Comparison of ENCODE assay signal across 1 cellular context in the genomic region with DNA sequence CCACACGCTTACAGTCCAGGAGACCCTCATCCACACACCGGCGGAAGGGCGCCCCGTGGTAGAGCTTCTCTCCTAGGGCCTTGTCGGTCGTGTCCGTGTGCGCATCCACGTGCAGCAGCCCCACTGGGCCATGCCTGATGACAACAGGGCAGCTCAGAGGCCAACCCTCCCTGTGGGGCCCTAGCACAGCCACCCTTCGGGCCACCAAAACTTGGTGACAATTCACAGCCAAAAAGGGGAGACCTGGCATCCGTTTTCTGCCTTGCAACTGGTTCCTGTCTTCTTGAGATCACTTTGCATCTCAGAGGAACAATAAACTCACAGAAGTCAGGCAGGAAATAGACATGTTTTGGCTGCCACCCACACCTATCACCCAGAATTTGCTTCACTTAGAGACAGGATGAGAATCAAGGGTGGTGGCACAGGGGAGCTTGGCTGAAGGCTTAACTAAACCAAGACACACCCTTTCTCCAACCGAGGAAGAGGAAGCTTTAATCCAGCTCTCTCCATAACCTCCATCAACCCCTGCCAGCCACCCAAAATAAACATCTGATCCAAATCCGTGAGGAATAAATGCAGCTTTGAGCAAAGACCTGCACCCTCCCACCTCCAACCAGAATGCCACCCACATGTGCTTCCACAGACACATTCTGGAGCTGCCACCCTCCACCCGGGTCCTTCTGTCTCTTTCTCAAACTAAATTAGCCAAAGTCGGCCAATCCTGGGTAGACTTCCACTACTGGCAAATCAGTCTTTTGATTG.
TF ChIP-seq lines count a peak whose summit lies in the region.

No MANE protein-coding gene starts in this region.

TF ChIP-seq in GM23338, 12 proteins besides CTCF, POLR2A, EP300 and RAD21 (continued from another document):
- TF ChIP-seq, protein P1, sequence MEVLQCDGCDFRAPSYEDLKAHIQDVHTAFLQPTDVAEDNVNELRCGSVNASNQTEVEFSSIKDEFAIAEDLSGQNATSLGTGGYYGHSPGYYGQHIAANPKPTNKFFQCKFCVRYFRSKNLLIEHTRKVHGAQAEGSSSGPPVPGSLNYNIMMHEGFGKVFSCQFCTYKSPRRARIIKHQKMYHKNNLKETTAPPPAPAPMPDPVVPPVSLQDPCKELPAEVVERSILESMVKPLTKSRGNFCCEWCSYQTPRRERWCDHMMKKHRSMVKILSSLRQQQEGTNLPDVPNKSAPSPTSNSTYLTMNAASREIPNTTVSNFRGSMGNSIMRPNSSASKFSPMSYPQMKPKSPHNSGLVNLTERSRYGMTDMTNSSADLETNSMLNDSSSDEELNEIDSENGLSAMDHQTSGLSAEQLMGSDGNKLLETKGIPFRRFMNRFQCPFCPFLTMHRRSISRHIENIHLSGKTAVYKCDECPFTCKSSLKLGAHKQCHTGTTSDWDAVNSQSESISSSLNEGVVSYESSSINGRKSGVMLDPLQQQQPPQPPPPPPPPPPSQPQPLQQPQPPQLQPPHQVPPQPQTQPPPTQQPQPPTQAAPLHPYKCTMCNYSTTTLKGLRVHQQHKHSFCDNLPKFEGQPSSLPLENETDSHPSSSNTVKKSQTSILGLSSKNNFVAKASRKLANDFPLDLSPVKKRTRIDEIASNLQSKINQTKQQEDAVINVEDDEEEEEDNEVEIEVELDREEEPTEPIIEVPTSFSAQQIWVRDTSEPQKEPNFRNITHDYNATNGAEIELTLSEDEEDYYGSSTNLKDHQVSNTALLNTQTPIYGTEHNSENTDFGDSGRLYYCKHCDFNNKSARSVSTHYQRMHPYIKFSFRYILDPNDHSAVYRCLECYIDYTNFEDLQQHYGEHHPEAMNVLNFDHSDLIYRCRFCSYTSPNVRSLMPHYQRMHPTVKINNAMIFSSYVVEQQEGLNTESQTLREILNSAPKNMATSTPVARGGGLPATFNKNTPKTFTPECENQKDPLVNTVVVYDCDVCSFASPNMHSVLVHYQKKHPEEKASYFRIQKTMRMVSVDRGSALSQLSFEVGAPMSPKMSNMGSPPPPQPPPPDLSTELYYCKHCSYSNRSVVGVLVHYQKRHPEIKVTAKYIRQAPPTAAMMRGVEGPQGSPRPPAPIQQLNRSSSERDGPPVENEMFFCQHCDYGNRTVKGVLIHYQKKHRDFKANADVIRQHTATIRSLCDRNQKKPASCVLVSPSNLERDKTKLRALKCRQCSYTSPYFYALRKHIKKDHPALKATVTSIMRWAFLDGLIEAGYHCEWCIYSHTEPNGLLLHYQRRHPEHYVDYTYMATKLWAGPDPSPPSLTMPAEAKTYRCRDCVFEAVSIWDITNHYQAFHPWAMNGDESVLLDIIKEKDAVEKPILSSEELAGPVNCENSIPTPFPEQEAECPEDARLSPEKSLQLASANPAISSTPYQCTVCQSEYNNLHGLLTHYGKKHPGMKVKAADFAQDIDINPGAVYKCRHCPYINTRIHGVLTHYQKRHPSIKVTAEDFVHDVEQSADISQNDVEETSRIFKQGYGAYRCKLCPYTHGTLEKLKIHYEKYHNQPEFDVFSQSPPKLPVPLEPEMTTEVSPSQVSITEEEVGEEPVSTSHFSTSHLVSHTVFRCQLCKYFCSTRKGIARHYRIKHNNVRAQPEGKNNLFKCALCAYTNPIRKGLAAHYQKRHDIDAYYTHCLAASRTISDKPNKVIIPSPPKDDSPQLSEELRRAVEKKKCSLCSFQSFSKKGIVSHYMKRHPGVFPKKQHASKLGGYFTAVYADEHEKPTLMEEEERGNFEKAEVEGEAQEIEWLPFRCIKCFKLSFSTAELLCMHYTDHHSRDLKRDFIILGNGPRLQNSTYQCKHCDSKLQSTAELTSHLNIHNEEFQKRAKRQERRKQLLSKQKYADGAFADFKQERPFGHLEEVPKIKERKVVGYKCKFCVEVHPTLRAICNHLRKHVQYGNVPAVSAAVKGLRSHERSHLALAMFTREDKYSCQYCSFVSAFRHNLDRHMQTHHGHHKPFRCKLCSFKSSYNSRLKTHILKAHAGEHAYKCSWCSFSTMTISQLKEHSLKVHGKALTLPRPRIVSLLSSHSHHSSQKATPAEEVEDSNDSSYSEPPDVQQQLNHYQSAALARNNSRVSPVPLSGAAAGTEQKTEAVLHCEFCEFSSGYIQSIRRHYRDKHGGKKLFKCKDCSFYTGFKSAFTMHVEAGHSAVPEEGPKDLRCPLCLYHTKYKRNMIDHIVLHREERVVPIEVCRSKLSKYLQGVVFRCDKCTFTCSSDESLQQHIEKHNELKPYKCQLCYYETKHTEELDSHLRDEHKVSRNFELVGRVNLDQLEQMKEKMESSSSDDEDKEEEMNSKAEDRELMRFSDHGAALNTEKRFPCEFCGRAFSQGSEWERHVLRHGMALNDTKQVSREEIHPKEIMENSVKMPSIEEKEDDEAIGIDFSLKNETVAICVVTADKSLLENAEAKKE (CRISPR knock-in tag; IDR thresholded peaks at IDR 0.05), result no peak
- TF ChIP-seq ZNF114 (CRISPR knock-in tag; IDR thresholded peaks at IDR 0.05), result no peak
- no peak for TF ChIP-seq POLR2AphosphoS5 (IDR thresholded peaks at IDR 0.05; ENCODE audit: low read depth)
- TF ChIP-seq, protein P2, sequence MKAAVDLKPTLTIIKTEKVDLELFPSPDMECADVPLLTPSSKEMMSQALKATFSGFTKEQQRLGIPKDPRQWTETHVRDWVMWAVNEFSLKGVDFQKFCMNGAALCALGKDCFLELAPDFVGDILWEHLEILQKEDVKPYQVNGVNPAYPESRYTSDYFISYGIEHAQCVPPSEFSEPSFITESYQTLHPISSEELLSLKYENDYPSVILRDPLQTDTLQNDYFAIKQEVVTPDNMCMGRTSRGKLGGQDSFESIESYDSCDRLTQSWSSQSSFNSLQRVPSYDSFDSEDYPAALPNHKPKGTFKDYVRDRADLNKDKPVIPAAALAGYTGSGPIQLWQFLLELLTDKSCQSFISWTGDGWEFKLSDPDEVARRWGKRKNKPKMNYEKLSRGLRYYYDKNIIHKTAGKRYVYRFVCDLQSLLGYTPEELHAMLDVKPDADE (IDR thresholded peaks at IDR 0.05), result no peak
